Comparison of ENCODE assay signal across 1 cellular context in the genomic region with DNA sequence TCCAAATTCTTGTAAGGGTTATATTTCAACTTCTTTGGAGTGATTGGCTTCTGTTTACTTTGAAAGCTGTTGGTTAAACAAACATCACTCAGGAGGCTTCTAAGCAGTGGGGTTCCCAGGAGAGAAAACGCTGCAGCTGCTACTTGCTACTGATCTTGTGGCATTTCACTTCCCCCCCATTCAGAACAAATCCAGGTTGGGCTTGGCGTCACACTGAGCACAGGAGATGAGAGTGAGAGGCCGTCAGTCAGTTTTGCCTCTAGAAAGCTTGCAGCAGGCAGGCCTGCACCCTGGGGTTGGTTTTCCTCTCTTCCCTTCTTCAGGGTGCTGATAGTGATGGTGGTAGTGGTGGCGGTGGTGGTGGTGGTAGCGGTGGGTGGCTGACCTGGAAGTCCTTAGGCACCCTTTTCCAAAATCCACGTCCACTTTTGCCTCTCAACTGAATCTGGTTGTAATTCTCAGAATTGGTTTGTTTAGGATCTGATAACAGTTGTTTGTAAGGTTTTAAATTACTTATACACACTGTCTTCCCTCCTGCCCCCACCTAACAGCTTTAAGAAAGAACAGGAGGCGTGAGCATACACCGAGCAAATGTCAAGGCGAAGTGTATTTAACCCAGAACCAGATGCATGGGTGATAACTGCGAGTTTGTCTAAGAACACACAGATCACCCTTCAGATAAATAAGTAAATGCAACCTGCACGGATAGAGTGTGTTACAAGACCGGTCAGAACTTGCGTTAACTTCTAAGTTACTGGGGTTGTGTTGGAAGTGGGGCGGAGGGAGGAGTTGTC.
TF ChIP-seq lines count a peak whose summit lies in the region.

No MANE protein-coding gene starts in this region.

TF ChIP-seq in HEK293, 187 proteins besides CTCF, POLR2A, EP300 and RAD21 (continued from another document and continues in another):
- TF ChIP-seq YY2 (tag by site-specific recombination; IDR thresholded peaks at IDR 0.05) = no peak
- TF ChIP-seq, protein P1, sequence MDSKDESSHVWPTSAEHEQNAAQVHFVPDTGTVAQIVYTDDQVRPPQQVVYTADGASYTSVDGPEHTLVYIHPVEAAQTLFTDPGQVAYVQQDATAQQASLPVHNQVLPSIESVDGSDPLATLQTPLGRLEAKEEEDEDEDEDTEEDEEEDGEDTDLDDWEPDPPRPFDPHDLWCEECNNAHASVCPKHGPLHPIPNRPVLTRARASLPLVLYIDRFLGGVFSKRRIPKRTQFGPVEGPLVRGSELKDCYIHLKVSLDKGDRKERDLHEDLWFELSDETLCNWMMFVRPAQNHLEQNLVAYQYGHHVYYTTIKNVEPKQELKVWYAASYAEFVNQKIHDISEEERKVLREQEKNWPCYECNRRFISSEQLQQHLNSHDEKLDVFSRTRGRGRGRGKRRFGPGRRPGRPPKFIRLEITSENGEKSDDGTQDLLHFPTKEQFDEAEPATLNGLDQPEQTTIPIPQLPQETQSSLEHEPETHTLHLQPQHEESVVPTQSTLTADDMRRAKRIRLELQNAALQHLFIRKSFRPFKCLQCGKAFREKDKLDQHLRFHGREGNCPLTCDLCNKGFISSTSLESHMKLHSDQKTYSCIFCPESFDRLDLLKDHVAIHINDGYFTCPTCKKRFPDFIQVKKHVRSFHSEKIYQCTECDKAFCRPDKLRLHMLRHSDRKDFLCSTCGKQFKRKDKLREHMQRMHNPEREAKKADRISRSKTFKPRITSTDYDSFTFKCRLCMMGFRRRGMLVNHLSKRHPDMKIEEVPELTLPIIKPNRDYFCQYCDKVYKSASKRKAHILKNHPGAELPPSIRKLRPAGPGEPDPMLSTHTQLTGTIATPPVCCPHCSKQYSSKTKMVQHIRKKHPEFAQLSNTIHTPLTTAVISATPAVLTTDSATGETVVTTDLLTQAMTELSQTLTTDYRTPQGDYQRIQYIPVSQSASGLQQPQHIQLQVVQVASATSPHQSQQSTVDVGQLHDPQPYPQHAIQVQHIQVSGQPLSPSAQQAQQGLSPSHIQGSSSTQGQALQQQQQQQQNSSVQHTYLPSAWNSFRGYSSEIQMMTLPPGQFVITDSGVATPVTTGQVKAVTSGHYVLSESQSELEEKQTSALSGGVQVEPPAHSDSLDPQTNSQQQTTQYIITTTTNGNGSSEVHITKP (tag by site-specific recombination; IDR thresholded peaks at IDR 0.05) = peak; percentile 90
- TF ChIP-seq ZNF843 (tag by site-specific recombination; IDR thresholded peaks at IDR 0.05) = peak; percentile 42; the same call in 1 of the 2 replicates
- TF ChIP-seq, protein P2, sequence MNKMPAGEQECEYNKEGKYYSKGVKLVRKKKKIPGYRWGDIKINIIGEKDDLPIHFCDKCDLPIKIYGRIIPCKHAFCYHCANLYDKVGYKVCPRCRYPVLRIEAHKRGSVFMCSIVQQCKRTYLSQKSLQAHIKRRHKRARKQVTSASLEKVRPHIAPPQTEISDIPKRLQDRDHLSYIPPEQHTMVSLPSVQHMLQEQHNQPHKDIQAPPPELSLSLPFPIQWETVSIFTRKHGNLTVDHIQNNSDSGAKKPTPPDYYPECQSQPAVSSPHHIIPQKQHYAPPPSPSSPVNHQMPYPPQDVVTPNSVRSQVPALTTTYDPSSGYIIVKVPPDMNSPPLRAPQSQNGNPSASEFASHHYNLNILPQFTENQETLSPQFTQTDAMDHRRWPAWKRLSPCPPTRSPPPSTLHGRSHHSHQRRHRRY (tag by site-specific recombination; IDR thresholded peaks at IDR 0.05) = no peak
- TF ChIP-seq KLF1 (tag by site-specific recombination; IDR thresholded peaks at IDR 0.05) = no peak
- TF ChIP-seq WT1 (tag by site-specific recombination; IDR thresholded peaks at IDR 0.05) = peak; percentile 24; the same call in 1 of the 2 replicates
- TF ChIP-seq ZNF335 (tag by site-specific recombination; conservative IDR thresholded peaks at IDR 0.05) = 0 out of 2 replicates have a peak, but pooled peaks have one; percentile 10
- TF ChIP-seq TSHZ1 (tag by site-specific recombination; IDR thresholded peaks at IDR 0.05; ENCODE audit: borderline replicate concordance) = no peak
- TF ChIP-seq PRDM1 (tag by site-specific recombination; IDR thresholded peaks at IDR 0.05) = peak; percentile 50
- TF ChIP-seq, protein P3, sequence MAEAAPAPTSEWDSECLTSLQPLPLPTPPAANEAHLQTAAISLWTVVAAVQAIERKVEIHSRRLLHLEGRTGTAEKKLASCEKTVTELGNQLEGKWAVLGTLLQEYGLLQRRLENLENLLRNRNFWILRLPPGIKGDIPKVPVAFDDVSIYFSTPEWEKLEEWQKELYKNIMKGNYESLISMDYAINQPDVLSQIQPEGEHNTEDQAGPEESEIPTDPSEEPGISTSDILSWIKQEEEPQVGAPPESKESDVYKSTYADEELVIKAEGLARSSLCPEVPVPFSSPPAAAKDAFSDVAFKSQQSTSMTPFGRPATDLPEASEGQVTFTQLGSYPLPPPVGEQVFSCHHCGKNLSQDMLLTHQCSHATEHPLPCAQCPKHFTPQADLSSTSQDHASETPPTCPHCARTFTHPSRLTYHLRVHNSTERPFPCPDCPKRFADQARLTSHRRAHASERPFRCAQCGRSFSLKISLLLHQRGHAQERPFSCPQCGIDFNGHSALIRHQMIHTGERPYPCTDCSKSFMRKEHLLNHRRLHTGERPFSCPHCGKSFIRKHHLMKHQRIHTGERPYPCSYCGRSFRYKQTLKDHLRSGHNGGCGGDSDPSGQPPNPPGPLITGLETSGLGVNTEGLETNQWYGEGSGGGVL (tag by site-specific recombination; IDR thresholded peaks at IDR 0.05) = peak; percentile 49; the same call in 1 of the 2 replicates
- no peak for TF ChIP-seq ZNF660 (tag by site-specific recombination; IDR thresholded peaks at IDR 0.05)
- TF ChIP-seq ZIC2 (tag by site-specific recombination; IDR thresholded peaks at IDR 0.05) = peak; percentile 95
- no peak for TF ChIP-seq ZNF701 (tag by site-specific recombination; IDR thresholded peaks at IDR 0.05)
- no peak for TF ChIP-seq ZNF121 (tag by site-specific recombination; IDR thresholded peaks at IDR 0.05)
- 0 out of 2 replicates have a peak, but pooled peaks have one; percentile 41 for TF ChIP-seq ZNF596 (tag by site-specific recombination; IDR thresholded peaks at IDR 0.05)
- no peak for TF ChIP-seq ZNF155 (tag by site-specific recombination; IDR thresholded peaks at IDR 0.05)
- no peak for TF ChIP-seq SETDB1 (IDR thresholded peaks at IDR 0.05; ENCODE audit: insufficient read length, low read length)
- no peak for TF ChIP-seq ZBTB7A (tag by site-specific recombination; IDR thresholded peaks at IDR 0.05; ENCODE audit: low read depth)
- TF ChIP-seq BCL11A (tag by site-specific recombination; IDR thresholded peaks at IDR 0.05; ENCODE audit: low read depth) = no peak
- no peak for TF ChIP-seq ZNF837 (tag by site-specific recombination; IDR thresholded peaks at IDR 0.05)
- TF ChIP-seq ZNF433 (tag by site-specific recombination; IDR thresholded peaks at IDR 0.05; ENCODE audit: low read depth) = no peak
- TF ChIP-seq ZNF24 (tag by site-specific recombination; IDR thresholded peaks at IDR 0.05) = peak; percentile 49; the same call in 1 of the 2 replicates
- peak; percentile 92 for TF ChIP-seq ZNF423 (tag by site-specific recombination; IDR thresholded peaks at IDR 0.05)
- no peak for TF ChIP-seq ZNF19 (tag by site-specific recombination; IDR thresholded peaks at IDR 0.05; ENCODE audit: low read depth)
- TF ChIP-seq SCRT2 (tag by site-specific recombination; IDR thresholded peaks at IDR 0.05) = no peak
- no peak for TF ChIP-seq ZNF202 (tag by site-specific recombination; IDR thresholded peaks at IDR 0.05; ENCODE audit: borderline replicate concordance)
- TF ChIP-seq GLI2 (tag by site-specific recombination; IDR thresholded peaks at IDR 0.05; ENCODE audit: borderline replicate concordance, low read depth) = no peak
- TF ChIP-seq ZNF211 (tag by site-specific recombination; IDR thresholded peaks at IDR 0.05; ENCODE audit: low read depth) = no peak
- TF ChIP-seq ZBTB49 (tag by site-specific recombination; IDR thresholded peaks at IDR 0.05; ENCODE audit: low read depth) = no peak
- no peak for TF ChIP-seq ZNF350 (tag by site-specific recombination; IDR thresholded peaks at IDR 0.05)
- no peak for TF ChIP-seq KLF7 (tag by site-specific recombination; IDR thresholded peaks at IDR 0.05; ENCODE audit: borderline replicate concordance)
- no peak for TF ChIP-seq KLF9 (tag by site-specific recombination; IDR thresholded peaks at IDR 0.05; ENCODE audit: low read depth)
- no peak for TF ChIP-seq ZBTB8A (tag by site-specific recombination; IDR thresholded peaks at IDR 0.05)
- no peak for TF ChIP-seq ZNF426 (tag by site-specific recombination; IDR thresholded peaks at IDR 0.05)
- TF ChIP-seq ZNF560 (tag by site-specific recombination; IDR thresholded peaks at IDR 0.05; ENCODE audit: borderline replicate concordance) = no peak
- peak; percentile 2; the same call in 1 of the 2 replicates for TF ChIP-seq GFI1B (tag by site-specific recombination; IDR thresholded peaks at IDR 0.05)
- no peak for TF ChIP-seq ZNF16 (tag by site-specific recombination; IDR thresholded peaks at IDR 0.05; ENCODE audit: low read depth)
- no peak for TF ChIP-seq ZNF777 (tag by site-specific recombination; IDR thresholded peaks at IDR 0.05; ENCODE audit: borderline replicate concordance)
- no peak for TF ChIP-seq ZBTB48 (tag by site-specific recombination; IDR thresholded peaks at IDR 0.05)
- TF ChIP-seq, protein P4, sequence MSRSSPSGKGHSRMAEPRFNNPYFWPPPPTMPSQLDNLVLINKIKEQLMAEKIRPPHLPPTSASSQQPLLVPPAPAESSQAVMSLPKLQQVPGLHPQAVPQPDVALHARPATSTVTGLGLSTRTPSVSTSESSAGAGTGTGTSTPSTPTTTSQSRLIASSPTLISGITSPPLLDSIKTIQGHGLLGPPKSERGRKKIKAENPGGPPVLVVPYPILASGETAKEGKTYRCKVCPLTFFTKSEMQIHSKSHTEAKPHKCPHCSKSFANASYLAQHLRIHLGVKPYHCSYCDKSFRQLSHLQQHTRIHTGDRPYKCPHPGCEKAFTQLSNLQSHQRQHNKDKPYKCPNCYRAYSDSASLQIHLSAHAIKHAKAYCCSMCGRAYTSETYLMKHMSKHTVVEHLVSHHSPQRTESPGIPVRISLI (tag by site-specific recombination; IDR thresholded peaks at IDR 0.05) = no peak
- no peak for TF ChIP-seq ZNF670 (tag by site-specific recombination; IDR thresholded peaks at IDR 0.05; ENCODE audit: low read depth)
- 0 out of 2 replicates have a peak, but pooled peaks have one; percentile 45 for TF ChIP-seq SP7 (tag by site-specific recombination; IDR thresholded peaks at IDR 0.05)
- TF ChIP-seq ZNF521 (tag by site-specific recombination; IDR thresholded peaks at IDR 0.05) = no peak
- no peak for TF ChIP-seq ZNF558 (tag by site-specific recombination; IDR thresholded peaks at IDR 0.05)
- TF ChIP-seq ZFP69B (tag by site-specific recombination; IDR thresholded peaks at IDR 0.05) = peak; percentile 26; the same call in 1 of the 2 replicates
- TF ChIP-seq ZNF23 (tag by site-specific recombination; IDR thresholded peaks at IDR 0.05; ENCODE audit: borderline replicate concordance) = no peak
- TF ChIP-seq SP3 (tag by site-specific recombination; IDR thresholded peaks at IDR 0.05) = no peak
- peak; percentile 99 for TF ChIP-seq ZNF449 (tag by site-specific recombination; IDR thresholded peaks at IDR 0.05)
- TF ChIP-seq ZNF138 (tag by site-specific recombination; IDR thresholded peaks at IDR 0.05; ENCODE audit: borderline replicate concordance) = no peak
- no peak for TF ChIP-seq GLIS2 (tag by site-specific recombination; IDR thresholded peaks at IDR 0.05)
- no peak for TF ChIP-seq BCL11B (tag by site-specific recombination; IDR thresholded peaks at IDR 0.05; ENCODE audit: low read depth)
